10 cellular contexts compared by ENCODE assay signal in the genomic region with DNA sequence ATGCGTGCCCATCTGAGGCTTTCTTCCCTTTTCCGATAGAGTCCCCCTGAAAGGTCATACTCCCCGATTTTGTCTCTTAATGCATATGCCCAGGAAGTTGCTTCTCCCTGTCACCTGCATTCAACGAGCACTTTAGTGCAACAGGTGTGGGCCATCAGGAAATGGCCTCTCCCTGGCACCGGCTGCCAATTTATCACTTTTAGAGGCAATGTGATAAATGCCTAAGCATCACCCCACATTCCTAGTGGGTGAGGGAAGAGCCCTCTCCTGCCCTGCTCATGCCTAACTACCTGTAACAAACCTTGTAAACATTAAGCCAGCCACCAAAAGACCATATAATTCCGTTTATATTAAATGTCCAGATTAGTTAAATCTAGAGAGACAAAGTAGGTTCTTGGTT. TPM values are rescaled to one million over a fixed set of nuclear protein-coding genes. Genes with fewer than 3 reads are reported as not detected.
DNase-seq lines count a peak whose midpoint lies in the region; ATAC-seq and TF ChIP-seq lines count a peak whose summit lies in the region.
"Had no signal": no experiment of that assay in that cellular context is flagged by ENCODE, and none has a peak within 500 bp of the region (broad histone marks: within the 10 kb centered on the region; RNA-seq: fewer than 3 reads in every experiment).

No MANE protein-coding gene starts in this region.

- no peaks in the 10 kb centered on the region for H3K27me3 Mint-ChIP-seq in activated T-cell treated with anti-CD3 and anti-CD28 coated beads, Interleukin-2, amount 50 U/mL, for 4 hours (ENCODE audit: low read depth)
- H3K27me3 Mint-ChIP-seq in WTC11 (ENCODE audit: low read depth) = no peaks in the 10 kb centered on the region

- no peak for DNase-seq in activated T-cell treated with anti-CD3 and anti-CD28 coated beads, Interleukin-2, amount 50 U/mL, for 4 hours
- DNase-seq in activated T-cell treated with anti-CD3 and anti-CD28 coated beads for 4 hours (no peak), WTC11 (ENCODE audit: low spot score) (no peak), kidney glomerular epithelial cell (lab: John Stamatoyannopoulos, UW) (peak; percentile 19), thoracic aorta (ENCODE audit: low spot score) (no peak), medulla oblongata (ENCODE audit: extremely low spot score) (no peak), NCI-H187 treated with DMSO at 0.1 percent for 48 hours (lab: John Stamatoyannopoulos, UW) (no peak)
- DNase-seq: cortex of kidney; stimulated activated CD8-positive, alpha-beta memory T cell treated with anti-CD3 and anti-CD28 coated beads, Interleukin-4, amount 100 ng/mL, for 48 hours had no signal

- CTCF ChIA-PET in WTC11 (lab: Charles Lee) = interaction anchor here (1.0 to 1.2 kb wide), 3 partner anchors 9 to 114 kb away, joined by 3 to 5 read pairs (median 4); a partner anchor contains a TSS

- no peaks in the 10 kb centered on the region for H3K9me3 ChIP-seq in thoracic aorta

- H3K36me3 ChIP-seq in thoracic aorta = peaks cover 10% of the 10 kb centered on the region

- H3K27ac Mint-ChIP-seq in WTC11 = no peak overlapping the region; the same call in 1 of the 2 replicates

- H3K4me3 ChIP-seq in thoracic aorta = no peak overlapping the region

- H3K4me1 Mint-ChIP-seq in activated T-cell treated with anti-CD3 and anti-CD28 coated beads, Interleukin-2, amount 50 U/mL, for 4 hours (ENCODE audit: low read depth) = peaks cover 32% of the 10 kb centered on the region
- H3K4me1 Mint-ChIP-seq in WTC11 = peaks cover 43% of the 10 kb centered on the region

- peaks cover 14% of the 10 kb centered on the region for H3K36me3 Mint-ChIP-seq in activated T-cell treated with anti-CD3 and anti-CD28 coated beads, Interleukin-2, amount 50 U/mL, for 4 hours (ENCODE audit: insufficient read depth)
- peaks cover 20% of the 10 kb centered on the region for H3K36me3 Mint-ChIP-seq in WTC11

- H3K27me3 ChIP-seq in thoracic aorta (replicated peaks; ENCODE audit: insufficient read depth) = no peaks in the 10 kb centered on the region

- no peak for ATAC-seq in activated T-cell treated with anti-CD3 and anti-CD28 coated beads, Interleukin-2, amount 50 U/mL, for 4 hours
- no peak for ATAC-seq in WTC11
- ATAC-seq in thoracic aorta (ENCODE audit: insufficient number of reproducible peaks, low FRiP score, low read depth) = no peak
- ATAC-seq in HG03095 (IDR thresholded peaks at IDR 0.05; ENCODE audit: unreplicated experiment) = no peak

- POLR2A ChIA-PET in WTC11 (lab: Charles Lee) = interaction anchor here (0.8 kb wide), 1 partner anchor 132 kb away, joined by 3 read pairs; a partner anchor contains a TSS

- H3K4me3 Mint-ChIP-seq in activated T-cell treated with anti-CD3 and anti-CD28 coated beads, Interleukin-2, amount 50 U/mL, for 4 hours = peak overlapping the region; percentile 95
- H3K4me3 Mint-ChIP-seq in WTC11 = peak overlapping the region; percentile 96

- no peak for TF ChIP-seq CTCF in WTC11 (IDR thresholded peaks at IDR 0.05)
- TF ChIP-seq CTCF in thoracic aorta (IDR thresholded peaks at IDR 0.05) = no peak

- H3K9me3 Mint-ChIP-seq in activated T-cell treated with anti-CD3 and anti-CD28 coated beads, Interleukin-2, amount 50 U/mL, for 4 hours = no peaks in the 10 kb centered on the region
- no peaks in the 10 kb centered on the region for H3K9me3 Mint-ChIP-seq in WTC11

- H3K27ac ChIP-seq in thoracic aorta = peak overlapping the region; percentile 78 to 86

- H3K4me1 ChIP-seq in thoracic aorta (ENCODE audit: control insufficient read depth in 1 of 2, low read depth in 2 of 2) = peaks cover 10 to 29% of the 10 kb centered on the region in 2 donors

TF ChIP-seq in WTC11, 78 proteins besides CTCF, POLR2A, EP300 and RAD21:
- TF ChIP-seq, protein P1, sequence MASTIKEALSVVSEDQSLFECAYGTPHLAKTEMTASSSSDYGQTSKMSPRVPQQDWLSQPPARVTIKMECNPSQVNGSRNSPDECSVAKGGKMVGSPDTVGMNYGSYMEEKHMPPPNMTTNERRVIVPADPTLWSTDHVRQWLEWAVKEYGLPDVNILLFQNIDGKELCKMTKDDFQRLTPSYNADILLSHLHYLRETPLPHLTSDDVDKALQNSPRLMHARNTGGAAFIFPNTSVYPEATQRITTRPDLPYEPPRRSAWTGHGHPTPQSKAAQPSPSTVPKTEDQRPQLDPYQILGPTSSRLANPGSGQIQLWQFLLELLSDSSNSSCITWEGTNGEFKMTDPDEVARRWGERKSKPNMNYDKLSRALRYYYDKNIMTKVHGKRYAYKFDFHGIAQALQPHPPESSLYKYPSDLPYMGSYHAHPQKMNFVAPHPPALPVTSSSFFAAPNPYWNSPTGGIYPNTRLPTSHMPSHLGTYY (CRISPR knock-in tag; IDR thresholded peaks at IDR 0.05) = no peak
- TF ChIP-seq TEAD4 (CRISPR knock-in tag; IDR thresholded peaks at IDR 0.05) = no peak

RNA-seq across cellular contexts. Expression of a gene that starts 1.1 kb away (rescaled TPM):
- total RNA-seq in activated T-cell treated with anti-CD3 and anti-CD28 coated beads, Interleukin-2, amount 50 U/mL, for 4 hours = 10 to 100 TPM; 11.8 to 17.1 (median 14.3) TPM
- total RNA-seq in WTC11 (2021) (33.5 to 37.7 TPM (median 33.6 TPM) in 3 replicates), thoracic aorta (10 to 100 TPM; 39.4 to 46.5 TPM)
